ENCODE assay signal across 9 cellular contexts in the genomic region with DNA sequence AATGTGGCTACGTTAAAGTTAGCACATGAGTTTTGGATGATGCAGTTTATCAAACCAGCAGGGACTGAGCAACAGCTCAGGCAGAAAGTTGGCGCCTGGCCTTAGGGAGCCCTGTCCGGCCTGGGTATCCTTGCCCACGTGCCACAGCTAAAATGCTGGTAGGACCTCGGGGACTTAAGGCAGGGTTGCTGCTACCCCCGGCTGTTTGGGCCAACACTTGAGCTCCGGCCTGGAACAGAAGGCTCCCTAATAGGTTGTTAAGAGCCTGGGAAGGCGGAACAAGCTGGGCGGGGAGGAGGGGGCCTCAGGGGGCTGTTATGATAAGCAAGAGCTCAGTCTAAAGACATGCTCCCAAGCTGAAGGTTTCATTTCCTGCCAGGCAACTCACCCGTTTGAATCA. TPM values are rescaled to one million over a fixed set of nuclear protein-coding genes. Genes with fewer than 3 reads are reported as not detected.
DNase-seq lines count a peak whose midpoint lies in the region; ATAC-seq and TF ChIP-seq lines count a peak whose summit lies in the region.
"Had no signal": no experiment of that assay in that cellular context is flagged by ENCODE, and none has a peak within 500 bp of the region (broad histone marks: within the 10 kb centered on the region; RNA-seq: fewer than 3 reads in every experiment).

No MANE protein-coding gene starts in this region.

- intact Hi-C loops in transverse colon (cut with DNase I; ENCODE audit: low total_unique reads), result no loop called here

- no peak for TF ChIP-seq CTCF in endodermal cell (conservative IDR thresholded peaks at IDR 0.05)
- no peak for TF ChIP-seq CTCF in transverse colon (IDR thresholded peaks at IDR 0.05)

- peak overlapping the region; percentile 3 for H3K9ac ChIP-seq in endodermal cell (ENCODE audit: extremely low read depth, low read length, poor library complexity, severe bottlenecking)

- H3K27me3 ChIP-seq in endodermal cell (ENCODE audit: control insufficient read depth, insufficient read depth, low read length, poor library complexity, severe bottlenecking) (no peaks in the 10 kb centered on the region), transverse colon (no peaks in the 10 kb centered on the region)

- no peak for TF ChIP-seq POLR2A in transverse colon (IDR thresholded peaks at IDR 0.05)

- H3K27me3 Mint-ChIP-seq in endodermal cell (ENCODE audit: insufficient read depth), result no peaks in the 10 kb centered on the region

- no peak for TF ChIP-seq EP300 in transverse colon (IDR thresholded peaks at IDR 0.05; ENCODE audit: low read depth)

- no peaks in the 10 kb centered on the region for H3K9me3 ChIP-seq in endodermal cell (ENCODE audit: control insufficient read depth, low read length)
- H3K9me3 ChIP-seq in mesodermal cell (ENCODE audit: control insufficient read depth, low read length), result no peaks in the 10 kb centered on the region
- H3K9me3 ChIP-seq in transverse colon, result no peaks in the 10 kb centered on the region

- 69 to 75% methylated on average over 5 to 10 of the region's 10 CpGs for WGBS in endodermal cell (ENCODE audit: insufficient coverage in 1 of 2, insufficient read length in 1 of 2), 2 experiments
- WGBS in mesodermal cell (ENCODE audit: insufficient coverage in 2 of 2), 2 experiments, result 52 to 59% methylated on average over 7 of the region's 10 CpGs
- 49 to 64% methylated on average over 2 to 10 of the region's 10 CpGs for WGBS in transverse colon (ENCODE audit: low coverage in 1 of 2), 2 donors

- no peak overlapping the region for H3K4me3 Mint-ChIP-seq in endodermal cell

- peak; percentile 87 for DNase-seq in NCI-H69 (lab: John Stamatoyannopoulos, UW)
- DNase-seq in endodermal cell, result peak; percentile 72
- DNase-seq in transverse colon, result no peak
- no peak for DNase-seq in NCI-H226
- no peak for DNase-seq in ACHN
- DNase-seq: cerebellar nuclear complex; stimulated activated naive CD4-positive, alpha-beta T cell had no signal

- H3K4me1 ChIP-seq in endodermal cell (ENCODE audit: control insufficient read depth, insufficient read depth, low read length), result peaks cover 42% of the 10 kb centered on the region
- peaks cover 46% of the 10 kb centered on the region for H3K4me1 ChIP-seq in mesodermal cell (ENCODE audit: control insufficient read depth, insufficient read depth, low read length, poor library complexity, severe bottlenecking)
- H3K4me1 ChIP-seq in transverse colon, result peaks cover 44 to 86% (median 63%) of the 10 kb centered on the region in 4 donors

- H3K4me3 ChIP-seq in endodermal cell (ENCODE audit: low read length), result no peak overlapping the region
- no peak overlapping the region for H3K4me3 ChIP-seq in mesodermal cell (ENCODE audit: extremely low read depth, insufficient read depth, low read length, poor library complexity, severe bottlenecking)
- no peak overlapping the region for H3K4me3 ChIP-seq in transverse colon

- in situ Hi-C loops in transverse colon (cut with MboI; ENCODE audit: low pct_ligation_motif_present in 1 of 4, low pct_unique_long_range_greater_than_20kb in 1 of 4, low sequenced_read_pairs in 3 of 4), result no loop called here
- in situ Hi-C loops in ACHN (cut with HindIII; ENCODE audit: low pct_ligation_motif_present, low pct_unique_long_range_greater_than_20kb, low sequenced_read_pairs), result no loop called here

- H3K36me3 ChIP-seq in endodermal cell (ENCODE audit: control insufficient read depth, insufficient read depth, low read length), result no peaks in the 10 kb centered on the region
- no peaks in the 10 kb centered on the region for H3K36me3 ChIP-seq in mesodermal cell (ENCODE audit: control insufficient read depth, insufficient read depth, low read length)
- H3K36me3 ChIP-seq in transverse colon, result no peaks in the 10 kb centered on the region

- H3K4me1 Mint-ChIP-seq in endodermal cell, result peaks cover 71% of the 10 kb centered on the region

- H3K36me3 Mint-ChIP-seq in endodermal cell (ENCODE audit: low read depth), result no peaks in the 10 kb centered on the region

- H3K27ac Mint-ChIP-seq in endodermal cell, result no peak overlapping the region

- ATAC-seq in GM18858 (IDR thresholded peaks at IDR 0.05; ENCODE audit: unreplicated experiment), result no peak

- no peaks in the 10 kb centered on the region for H3K9me3 Mint-ChIP-seq in endodermal cell

- H3K27ac ChIP-seq in endodermal cell (ENCODE audit: low read depth, low read length) (peak overlapping the region; percentile 99), mesodermal cell (ENCODE audit: low read depth, low read length, severe bottlenecking) (peak overlapping the region; percentile 92), transverse colon (peak overlapping the region; percentile 86 to 91 (median 88))

RNA-seq across cellular contexts. Expression of a gene that starts 39.7 kb away (rescaled TPM):
- total RNA-seq in endodermal cell (10 to 100 TPM; 11.0 to 18.7 TPM), transverse colon (10 to 100 TPM; 20.2 to 27.3 (median 24.6) TPM)
- polyA plus RNA-seq in endodermal cell (2013, experiment 1 of 2), result 43.5 TPM
- polyA plus RNA-seq in endodermal cell (2013, experiment 2 of 2), result 39.6 TPM
- 17.0 TPM for polyA plus RNA-seq in mesodermal cell (2013, experiment 1 of 2)
- polyA plus RNA-seq in mesodermal cell (2013, experiment 2 of 2), result 17.3 TPM

Comparison
In these comparisons a context has a peak if more than half of its experiments do, and no peak if none do; other contexts are left out.
1. DNase-seq: peak in NCI-H69 (single experiment) and endodermal cell (single experiment); none in transverse colon (single experiment), NCI-H226 (single experiment) and ACHN (single experiment).
2. Peak in every context shown above with its lines, with median percentiles within 50 percentile points of each other: H3K27ac ChIP-seq.